Comparison of ENCODE assay signal across 15 cellular contexts in the genomic region with DNA sequence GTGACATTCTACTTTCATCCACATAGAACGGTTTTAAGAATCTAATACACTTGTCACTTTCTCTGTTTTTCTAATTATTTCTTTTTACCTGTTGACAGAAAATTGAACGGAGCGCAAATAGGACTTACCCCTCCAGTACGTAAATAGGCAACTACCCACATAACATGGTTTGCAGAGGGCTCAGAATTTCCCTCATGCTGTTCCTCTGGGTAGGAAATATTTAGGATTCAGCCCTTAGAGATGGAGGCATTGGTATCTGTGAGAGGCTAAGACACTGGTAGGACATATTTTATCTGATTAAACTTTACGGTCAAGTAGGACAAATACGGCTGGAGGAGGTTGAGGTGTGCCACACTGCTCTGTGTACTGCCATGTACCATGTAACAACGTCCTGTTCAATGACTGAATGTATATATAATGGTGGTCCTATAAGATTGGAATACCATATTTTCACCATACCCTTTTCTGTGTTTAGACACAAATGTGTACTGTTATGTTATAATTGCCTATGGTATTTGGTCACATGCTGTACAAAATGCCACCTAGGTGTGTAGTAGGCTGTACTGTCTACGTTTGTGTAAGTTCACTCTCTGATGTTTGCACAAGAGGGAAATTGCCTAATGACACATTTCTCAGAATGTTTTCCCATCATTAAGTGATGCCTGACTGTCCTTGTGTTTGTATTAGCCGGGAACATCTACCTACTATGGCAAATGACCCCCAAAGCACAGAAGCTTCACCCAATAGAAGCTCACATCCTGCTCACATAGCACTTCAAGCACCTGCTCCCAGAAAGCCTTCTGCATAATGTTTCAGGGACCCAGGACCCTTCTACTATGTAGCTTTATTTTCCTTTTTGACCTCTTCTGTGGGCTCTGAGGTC.
DNase-seq lines count a peak whose midpoint lies in the region; ATAC-seq and TF ChIP-seq lines count a peak whose summit lies in the region.
"Had no signal": no experiment of that assay in that cellular context is flagged by ENCODE, and none has a peak within 500 bp of the region (broad histone marks: within the 10 kb centered on the region; RNA-seq: fewer than 3 reads in every experiment).

No MANE protein-coding gene starts in this region.

- TF ChIP-seq CTCF in body of pancreas (IDR thresholded peaks at IDR 0.05) (no peak), left lung (IDR thresholded peaks at IDR 0.05) (no peak)

- H3K27me3 ChIP-seq in body of pancreas (no peaks in the 10 kb centered on the region), left lung (no peaks in the 10 kb centered on the region)
- H3K27me3 ChIP-seq: BLaER1 treated with 17β-estradiol and CSF1 and Interleukin-3, amounts not matched to agents 10 nM and 100 nM had no signal

- no peak for TF ChIP-seq POLR2A in body of pancreas (IDR thresholded peaks at IDR 0.05)

- H3K4me3 ChIP-seq in body of pancreas (no peak overlapping the region), left lung (no peak overlapping the region)
- H3K4me3 ChIP-seq: BLaER1 treated with 17β-estradiol and CSF1 and Interleukin-3, amounts not matched to agents 10 nM and 100 nM; GM23338 had no signal

- intact Hi-C loops in body of pancreas (cut with DNase I) (no loop called here), left lung (cut with DNase I) (no loop called here)

- peak; percentile 30 for DNase-seq in NCI-H510A treated with DMSO at 0.1 percent for 48 hours (lab: John Stamatoyannopoulos, UW)
- no peak for DNase-seq in NCI-H510A (lab: John Stamatoyannopoulos, UW)
- DNase-seq in NCI-H748 treated with DMSO at 0.1 percent for 48 hours (lab: John Stamatoyannopoulos, UW): peak; percentile 43
- DNase-seq in body of pancreas: peak in 1 of 4 donors; percentile 2
- DNase-seq in left lung: no peak
- no peak for DNase-seq in SW 1271 (lab: John Stamatoyannopoulos, UW)
- DNase-seq: CD8-positive, alpha-beta T cell; COR-L47; DMS 273 treated with DMSO at 0.1 percent for 48 hours; DMS79; GDM1; HCEC 1CT had no signal

- WGBS in body of pancreas, 2 donors: 60 to 70% methylated on average over 9 of the region's 9 CpGs

- no peaks in the 10 kb centered on the region for H3K9me3 ChIP-seq in body of pancreas
- H3K9me3 ChIP-seq in left lung: no peaks in the 10 kb centered on the region
- H3K9me3 ChIP-seq: BLaER1 treated with 17β-estradiol and CSF1 and Interleukin-3, amounts not matched to agents 10 nM and 100 nM had no signal

- peak; percentile 6 for ATAC-seq in body of pancreas
- ATAC-seq in left lung: peak; percentile 50
- no peak for ATAC-seq in HG03159 (IDR thresholded peaks at IDR 0.05; ENCODE audit: unreplicated experiment)
- ATAC-seq: CD8-positive, alpha-beta T cell; GM23338 had no signal

- no peaks in the 10 kb centered on the region for H3K4me1 ChIP-seq in body of pancreas
- H3K4me1 ChIP-seq in left lung: no peaks in the 10 kb centered on the region
- H3K4me1 ChIP-seq: BLaER1 treated with 17β-estradiol and CSF1 and Interleukin-3, amounts not matched to agents 10 nM and 100 nM had no signal

- H3K36me3 ChIP-seq in body of pancreas (replicated peaks in 1 of 2; ENCODE audit: insufficient read depth in 1 of 2, low read depth in 2 of 2) (no peaks in the 10 kb centered on the region), left lung (no peaks in the 10 kb centered on the region)
- H3K36me3 ChIP-seq: BLaER1 treated with 17β-estradiol and CSF1 and Interleukin-3, amounts not matched to agents 10 nM and 100 nM had no signal

- H3K27ac ChIP-seq in body of pancreas: no peak overlapping the region
- H3K27ac ChIP-seq in left lung: no peak overlapping the region
- H3K27ac ChIP-seq: BLaER1 treated with 17β-estradiol and CSF1 and Interleukin-3, amounts not matched to agents 10 nM and 100 nM had no signal

Comparison
In these comparisons a context has a peak if more than half of its experiments do, and no peak if none do; other contexts are left out.
1. DNase-seq: peak in NCI-H510A treated with DMSO at 0.1 percent for 48 hours (single experiment) and NCI-H748 treated with DMSO at 0.1 percent for 48 hours (single experiment); none in NCI-H510A (single experiment), left lung (0 of 2) and SW 1271 (0 of 2).